In the genomic region with DNA sequence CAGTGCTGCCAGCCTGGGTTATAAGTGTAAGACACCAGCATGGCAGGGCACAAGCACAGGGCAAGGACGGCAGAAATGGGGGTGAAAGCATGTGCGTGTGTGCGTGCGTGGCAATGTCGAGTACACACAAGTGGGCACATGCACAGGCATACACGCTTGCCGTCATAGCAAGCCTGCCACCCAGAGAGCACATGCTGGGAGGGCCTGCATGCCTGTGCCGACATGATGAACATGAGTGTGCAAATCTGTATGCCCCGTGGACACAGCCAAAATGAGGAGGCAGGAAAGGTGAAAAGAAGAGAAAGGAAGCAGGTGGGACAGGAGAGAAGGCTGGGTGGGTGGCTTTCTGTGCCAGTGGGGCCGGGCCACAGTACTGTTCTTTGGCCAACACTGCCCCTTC, we compare ENCODE assay signal across 9 cellular contexts.
"Had no signal": no experiment of that assay in that cellular context is flagged by ENCODE, and none has a peak within 500 bp of the region (broad histone marks: within the 10 kb centered on the region; RNA-seq: fewer than 3 reads in every experiment).

No MANE protein-coding gene starts in this region.

- H3K4me1 Mint-ChIP-seq: activated B cell treated with CpG ODN at 0.5 μM for 24 hours; activated CD4-positive, alpha-beta T cell treated with anti-CD3 and anti-CD28 coated beads, Interleukin-2, amount 10 ng/mL, durations not matched to agents 7 days and 5 days; activated naive CD4-positive, alpha-beta T cell treated with anti-CD3 and anti-CD28 coated beads, Interleukin-2, amount 10 ng/mL, durations not matched to agents 7 days and 5 days; activated T-helper 17 cell treated with anti-CD3 and anti-CD28 coated beads, Interleukin-2, amount 50 U/mL, for 72 hours; central memory CD8-positive, alpha-beta T cell; immature natural killer cell had no signal

- H3K36me3 Mint-ChIP-seq: activated naive CD4-positive, alpha-beta T cell treated with anti-CD3 and anti-CD28 coated beads, Interleukin-2, amount 10 ng/mL, durations not matched to agents 7 days and 5 days had no signal

- H3K27ac ChIP-seq: esophagus muscularis mucosa, ovary had no signal

- H3K27ac Mint-ChIP-seq: activated B cell treated with CpG ODN at 0.5 μM for 24 hours; activated CD4-positive, alpha-beta T cell treated with anti-CD3 and anti-CD28 coated beads, Interleukin-2, amount 10 ng/mL, durations not matched to agents 7 days and 5 days; activated naive CD4-positive, alpha-beta T cell treated with anti-CD3 and anti-CD28 coated beads, Interleukin-2, amount 10 ng/mL, durations not matched to agents 7 days and 5 days; activated T-helper 17 cell treated with anti-CD3 and anti-CD28 coated beads, Interleukin-2, amount 50 U/mL, for 72 hours; immature natural killer cell had no signal

- H3K4me3 ChIP-seq: esophagus muscularis mucosa, ovary, tibial nerve had no signal

- H3K27me3 Mint-ChIP-seq: activated B cell treated with CpG ODN at 0.5 μM for 24 hours; activated T-helper 17 cell treated with anti-CD3 and anti-CD28 coated beads, Interleukin-2, amount 50 U/mL, for 72 hours; central memory CD8-positive, alpha-beta T cell had no signal

- H3K9me3 ChIP-seq: esophagus muscularis mucosa, ovary, tibial nerve had no signal

- H3K9me3 Mint-ChIP-seq: activated B cell treated with CpG ODN at 0.5 μM for 24 hours; activated CD4-positive, alpha-beta T cell treated with anti-CD3 and anti-CD28 coated beads, Interleukin-2, amount 10 ng/mL, durations not matched to agents 7 days and 5 days; activated naive CD4-positive, alpha-beta T cell treated with anti-CD3 and anti-CD28 coated beads, Interleukin-2, amount 10 ng/mL, durations not matched to agents 7 days and 5 days; activated T-helper 17 cell treated with anti-CD3 and anti-CD28 coated beads, Interleukin-2, amount 50 U/mL, for 72 hours; central memory CD8-positive, alpha-beta T cell; immature natural killer cell had no signal

- H3K27me3 ChIP-seq: esophagus muscularis mucosa, ovary, tibial nerve had no signal

- H3K36me3 ChIP-seq: ovary had no signal

- H3K4me3 Mint-ChIP-seq: activated B cell treated with CpG ODN at 0.5 μM for 24 hours; activated CD4-positive, alpha-beta T cell treated with anti-CD3 and anti-CD28 coated beads, Interleukin-2, amount 10 ng/mL, durations not matched to agents 7 days and 5 days; activated naive CD4-positive, alpha-beta T cell treated with anti-CD3 and anti-CD28 coated beads, Interleukin-2, amount 10 ng/mL, durations not matched to agents 7 days and 5 days; activated T-helper 17 cell treated with anti-CD3 and anti-CD28 coated beads, Interleukin-2, amount 50 U/mL, for 72 hours; central memory CD8-positive, alpha-beta T cell; immature natural killer cell had no signal
